Comparison of ENCODE assay signal across 8 cellular contexts in genomic region chr14:56199095-56199975, GRCh38.
DNase-seq lines count a peak whose midpoint lies in the region; ATAC-seq and TF ChIP-seq lines count a peak whose summit lies in the region.

No MANE protein-coding gene starts in this region.

- DNase-seq in adrenal gland, result peak; percentile 36 to 82 (median 60)
- DNase-seq in left lung, result no peak
- no peak for DNase-seq in activated T-cell treated with anti-CD3 and anti-CD28 coated beads, Interleukin-2, amount 50 U/mL, for 72 hours
- no peak for DNase-seq in NCI-H1105 (lab: John Stamatoyannopoulos, UW)
- no peak for DNase-seq in NCI-H524 treated with DMSO at 0.1 percent for 48 hours (lab: John Stamatoyannopoulos, UW)
- no peak for DNase-seq in effector CD8-positive, alpha-beta T cell (lab: John Stamatoyannopoulos, UW)

- H3K27ac ChIP-seq in adrenal gland (peak overlapping the region in 4 of 5 donors; percentile 7 to 81 (median 47)), left lung (peak overlapping the region; percentile 48 to 67)

- H3K4me1 ChIP-seq in adrenal gland (replicated peaks in 1 of 2), result peaks cover 4 to 30% of the 10 kb centered on the region in 2 donors
- H3K4me1 ChIP-seq in left lung, result peaks cover 6 to 19% of the 10 kb centered on the region in 2 donors

- TF ChIP-seq POLR2A in adrenal gland (IDR thresholded peaks at IDR 0.05), result no peak

- no peaks in the 10 kb centered on the region for H3K9me3 ChIP-seq in adrenal gland (replicated peaks in 1 of 3)
- no peaks in the 10 kb centered on the region for H3K9me3 ChIP-seq in left lung

- H3K27me3 Mint-ChIP-seq in activated T-cell treated with anti-CD3 and anti-CD28 coated beads, Interleukin-2, amount 50 U/mL, for 72 hours (ENCODE audit: low read depth), result no peaks in the 10 kb centered on the region

- peak; percentile 60 for ATAC-seq in GM18867 (IDR thresholded peaks at IDR 0.05; ENCODE audit: unreplicated experiment)
- peak; percentile 46 for ATAC-seq in HG03097 (IDR thresholded peaks at IDR 0.05; ENCODE audit: low FRiP score, unreplicated experiment)
- peak; percentile 82 for ATAC-seq in left lung
- no peak for ATAC-seq in activated T-cell treated with anti-CD3 and anti-CD28 coated beads, Interleukin-2, amount 50 U/mL, for 72 hours (replicated peaks in 1 of 2)

- peaks cover 27% of the 10 kb centered on the region for H3K4me1 Mint-ChIP-seq in activated T-cell treated with anti-CD3 and anti-CD28 coated beads, Interleukin-2, amount 50 U/mL, for 72 hours (ENCODE audit: low read depth)

- intact Hi-C loops in adrenal gland (cut with DNase I), result no loop called here
- intact Hi-C loops in left lung (cut with DNase I), result no loop called here

- no peak for TF ChIP-seq CTCF in adrenal gland (IDR thresholded peaks at IDR 0.05)
- no peak for TF ChIP-seq CTCF in left lung (IDR thresholded peaks at IDR 0.05)

- H3K27ac Mint-ChIP-seq in activated T-cell treated with anti-CD3 and anti-CD28 coated beads, Interleukin-2, amount 50 U/mL, for 72 hours, result no peak overlapping the region

- no peaks in the 10 kb centered on the region for H3K36me3 ChIP-seq in adrenal gland (replicated peaks in 1 of 2)
- H3K36me3 ChIP-seq in left lung, result no peaks in the 10 kb centered on the region

- no peaks in the 10 kb centered on the region for H3K9me3 Mint-ChIP-seq in activated T-cell treated with anti-CD3 and anti-CD28 coated beads, Interleukin-2, amount 50 U/mL, for 72 hours

- 43 to 49% (median 47%) methylated on average over 6 of the region's 6 CpGs for WGBS in adrenal gland, 4 donors

- H3K4me3 ChIP-seq in adrenal gland (no peak overlapping the region), left lung (no peak overlapping the region)

- H3K27me3 ChIP-seq in adrenal gland, result no peaks in the 10 kb centered on the region
- no peaks in the 10 kb centered on the region for H3K27me3 ChIP-seq in left lung

- no peaks in the 10 kb centered on the region for H3K36me3 Mint-ChIP-seq in activated T-cell treated with anti-CD3 and anti-CD28 coated beads, Interleukin-2, amount 50 U/mL, for 72 hours (ENCODE audit: insufficient read depth in 2 of 2)

- no peak overlapping the region for H3K4me3 Mint-ChIP-seq in activated T-cell treated with anti-CD3 and anti-CD28 coated beads, Interleukin-2, amount 50 U/mL, for 72 hours

Comparison
In these comparisons a context has a peak if more than half of its experiments do, and no peak if none do; other contexts are left out.
1. ATAC-seq: peak in GM18867 (single experiment), HG03097 (single experiment) and left lung (single experiment); none in activated T-cell treated with anti-CD3 and anti-CD28 coated beads, Interleukin-2, amount 50 U/mL, for 72 hours (0 of 2).
2. DNase-seq: peak in adrenal gland (7 of 7); none in left lung (0 of 2), activated T-cell treated with anti-CD3 and anti-CD28 coated beads, Interleukin-2, amount 50 U/mL, for 72 hours (0 of 2), NCI-H1105 (single experiment), NCI-H524 treated with DMSO at 0.1 percent for 48 hours (single experiment) and effector CD8-positive, alpha-beta T cell (single experiment).